Comparison of ENCODE assay signal across 18 cellular contexts in genomic region chr1:85174492-85174891, GRCh38. TPM values are rescaled to one million over a fixed set of nuclear protein-coding genes. Genes with fewer than 3 reads are reported as not detected.
DNase-seq lines count a peak whose midpoint lies in the region; ATAC-seq and TF ChIP-seq lines count a peak whose summit lies in the region.
"Had no signal": no experiment of that assay in that cellular context is flagged by ENCODE, and none has a peak within 500 bp of the region (broad histone marks: within the 10 kb centered on the region; RNA-seq: fewer than 3 reads in every experiment).

No MANE protein-coding gene starts in this region.

- DNase-seq in activated T-cell treated with anti-CD3 and anti-CD28 coated beads, Interleukin-2, amount 50 U/mL, for 72 hours: no peak
- no peak for DNase-seq in activated T-cell treated with anti-CD3 and anti-CD28 coated beads, Interleukin-2, amount 50 U/mL, for 4 hours
- DNase-seq in PC-3 (peak; percentile 29), smooth muscle cell (lab: John Stamatoyannopoulos, UW; ENCODE audit: unreplicated experiment) (no peak), NCI-H446 (lab: John Stamatoyannopoulos, UW) (no peak)
- DNase-seq in CD4-positive, alpha-beta memory T cell: no peak
- DNase-seq: ACHN; BE2C; CD8-positive, alpha-beta T cell; COR-L47; DMS153; DMS79 treated with DMSO at 0.1 percent for 48 hours; EL; GDM1; HCEC 1CT; HFFc6 had no signal

- intact Hi-C loops in PC-3 (cut with micrococcal nuclease): no loop called here
- intact Hi-C loops in CD4-positive, alpha-beta memory T cell (cut with micrococcal nuclease): no loop called here

- H3K9me2 ChIP-seq in PC-3 (replicated peaks; ENCODE audit: low read length): no peaks in the 10 kb centered on the region

- H3K27me3 ChIP-seq in PC-3 (ENCODE audit: low read length) (no peaks in the 10 kb centered on the region), smooth muscle cell (ENCODE audit: low read depth) (no peaks in the 10 kb centered on the region)
- no peaks in the 10 kb centered on the region for H3K27me3 ChIP-seq in CD4-positive, alpha-beta memory T cell (ENCODE audit: insufficient read depth, low read length)
- H3K27me3 ChIP-seq: BE2C had no signal

- no peak overlapping the region for H3K27ac Mint-ChIP-seq in activated T-cell treated with anti-CD3 and anti-CD28 coated beads, Interleukin-2, amount 50 U/mL, for 72 hours
- H3K27ac Mint-ChIP-seq in CD4-positive, alpha-beta memory T cell: no peak overlapping the region
- H3K27ac Mint-ChIP-seq: CD8-positive, alpha-beta T cell; HFFc6 had no signal

- POLR2A ChIA-PET in PC-3 (lab: Charles Lee; ENCODE audit: unreplicated experiment): no interaction called here
- POLR2A ChIA-PET in CD4-positive, alpha-beta memory T cell (lab: Charles Lee; ENCODE audit: partially characterized antibody): no interaction called here

- peaks cover 16% of the 10 kb centered on the region for H3K4me1 Mint-ChIP-seq in activated T-cell treated with anti-CD3 and anti-CD28 coated beads, Interleukin-2, amount 50 U/mL, for 72 hours (ENCODE audit: low read depth)
- peaks cover 22% of the 10 kb centered on the region for H3K4me1 Mint-ChIP-seq in activated T-cell treated with anti-CD3 and anti-CD28 coated beads, Interleukin-2, amount 50 U/mL, for 4 hours (ENCODE audit: low read depth)
- H3K4me1 Mint-ChIP-seq in CD4-positive, alpha-beta memory T cell: peaks cover 16 to 25% (median 19%) of the 10 kb centered on the region in 4 donors

- no peaks in the 10 kb centered on the region for H3K9me3 ChIP-seq in PC-3 (ENCODE audit: low read length)
- H3K9me3 ChIP-seq in smooth muscle cell (replicated peaks; ENCODE audit: low read depth): no peaks in the 10 kb centered on the region
- H3K9me3 ChIP-seq in CD4-positive, alpha-beta memory T cell (ENCODE audit: control insufficient read depth in 1 of 2, low read length in 2 of 2): no peaks in the 10 kb centered on the region
- H3K9me3 ChIP-seq: BE2C had no signal

- H3K36me3 ChIP-seq in PC-3 (ENCODE audit: low read depth, low read length): no peaks in the 10 kb centered on the region
- H3K36me3 ChIP-seq in smooth muscle cell (ENCODE audit: low read depth): peaks cover 7% of the 10 kb centered on the region
- H3K36me3 ChIP-seq in CD4-positive, alpha-beta memory T cell (ENCODE audit: insufficient read depth, low read length): no peaks in the 10 kb centered on the region
- H3K36me3 ChIP-seq: BE2C had no signal

- H2AFZ ChIP-seq in PC-3 (ENCODE audit: low read length) (no peak overlapping the region), smooth muscle cell (ENCODE audit: low read depth) (no peak overlapping the region)

- H3K79me2 ChIP-seq in PC-3 (ENCODE audit: low read length) (no peaks in the 10 kb centered on the region), smooth muscle cell (ENCODE audit: low read depth) (peaks cover 12% of the 10 kb centered on the region)

- H3K4me2 ChIP-seq in PC-3 (ENCODE audit: low read length) (no peak overlapping the region), smooth muscle cell (no peak overlapping the region)

- 89% methylated on average over 1 of the region's 1 CpG for WGBS in smooth muscle cell (ENCODE audit: low lambda C conversion rate)

- H3K36me3 Mint-ChIP-seq in activated T-cell treated with anti-CD3 and anti-CD28 coated beads, Interleukin-2, amount 50 U/mL, for 72 hours (ENCODE audit: insufficient read depth in 2 of 2): peaks cover 0 to 2% of the 10 kb centered on the region in 2 donors
- H3K36me3 Mint-ChIP-seq in activated T-cell treated with anti-CD3 and anti-CD28 coated beads, Interleukin-2, amount 50 U/mL, for 4 hours (ENCODE audit: insufficient read depth): peaks cover 4% of the 10 kb centered on the region
- peaks cover 3 to 9% of the 10 kb centered on the region in 2 donors for H3K36me3 Mint-ChIP-seq in CD4-positive, alpha-beta memory T cell

- H3K9me3 Mint-ChIP-seq in activated T-cell treated with anti-CD3 and anti-CD28 coated beads, Interleukin-2, amount 50 U/mL, for 72 hours: no peaks in the 10 kb centered on the region
- no peaks in the 10 kb centered on the region for H3K9me3 Mint-ChIP-seq in activated T-cell treated with anti-CD3 and anti-CD28 coated beads, Interleukin-2, amount 50 U/mL, for 4 hours
- no peaks in the 10 kb centered on the region for H3K9me3 Mint-ChIP-seq in CD4-positive, alpha-beta memory T cell
- H3K9me3 Mint-ChIP-seq: CD8-positive, alpha-beta T cell; HFFc6 had no signal

- H3K27ac ChIP-seq in PC-3 (ENCODE audit: low read length) (no peak overlapping the region), smooth muscle cell (ENCODE audit: low read depth) (peak overlapping the region; percentile 12)
- H3K27ac ChIP-seq in CD4-positive, alpha-beta memory T cell (ENCODE audit: low read depth, low read length): no peak overlapping the region
- H3K27ac ChIP-seq: C4-2B had no signal

- no peak for TF ChIP-seq CTCF in PC-3 (conservative IDR thresholded peaks at IDR 0.05; ENCODE audit: low read depth, low read length)
- no peak for TF ChIP-seq CTCF in smooth muscle cell (IDR thresholded peaks at IDR 0.05; ENCODE audit: borderline replicate concordance, insufficient read depth, poor library complexity, severe bottlenecking)

- BruUV-seq in PC-3 (replicated peaks; lab: Mats Ljungman, UMichigan): no TSS peak

- peak; percentile 50 to 76 for ATAC-seq in activated T-cell treated with anti-CD3 and anti-CD28 coated beads, Interleukin-2, amount 50 U/mL, for 72 hours (replicated peaks in 1 of 2)
- no peak for ATAC-seq in activated T-cell treated with anti-CD3 and anti-CD28 coated beads, Interleukin-2, amount 50 U/mL, for 4 hours
- ATAC-seq in PC-3: no peak
- no peak for ATAC-seq in GM21423 (IDR thresholded peaks at IDR 0.05; ENCODE audit: unreplicated experiment)
- ATAC-seq: CD8-positive, alpha-beta T cell had no signal

- no peaks in the 10 kb centered on the region for H3F3A ChIP-seq in PC-3 (ENCODE audit: low read length, unreplicated experiment)
- H3F3A ChIP-seq in smooth muscle cell (ENCODE audit: low read depth): no peaks in the 10 kb centered on the region

- CTCF ChIA-PET in PC-3 (lab: Charles Lee): no interaction called here
- CTCF ChIA-PET in CD4-positive, alpha-beta memory T cell (lab: Charles Lee; ENCODE audit: partially characterized antibody): interaction anchor here (1.5 kb wide), 2 partner anchors 24 to 85 kb away, joined by 3 to 5 read pairs; partner anchors contain the start of gene C1orf52

- no peaks in the 10 kb centered on the region for H3K27me3 Mint-ChIP-seq in activated T-cell treated with anti-CD3 and anti-CD28 coated beads, Interleukin-2, amount 50 U/mL, for 72 hours (ENCODE audit: low read depth)
- H3K27me3 Mint-ChIP-seq in activated T-cell treated with anti-CD3 and anti-CD28 coated beads, Interleukin-2, amount 50 U/mL, for 4 hours (ENCODE audit: low read depth): peaks cover 2% of the 10 kb centered on the region
- H3K27me3 Mint-ChIP-seq in CD4-positive, alpha-beta memory T cell: peaks cover 0 to 1% of the 10 kb centered on the region in 2 donors

- H3K4me1 ChIP-seq in PC-3 (ENCODE audit: insufficient read depth, low read length) (no peaks in the 10 kb centered on the region), smooth muscle cell (ENCODE audit: low read depth) (no peaks in the 10 kb centered on the region)
- H3K4me1 ChIP-seq in CD4-positive, alpha-beta memory T cell (ENCODE audit: insufficient read depth, low read length): peaks cover 19% of the 10 kb centered on the region
- H3K4me1 ChIP-seq: BE2C had no signal

- no peak overlapping the region for H3K4me3 Mint-ChIP-seq in activated T-cell treated with anti-CD3 and anti-CD28 coated beads, Interleukin-2, amount 50 U/mL, for 72 hours
- H3K4me3 Mint-ChIP-seq in activated T-cell treated with anti-CD3 and anti-CD28 coated beads, Interleukin-2, amount 50 U/mL, for 4 hours: no peak overlapping the region
- H3K4me3 Mint-ChIP-seq in CD4-positive, alpha-beta memory T cell: no peak overlapping the region
- H3K4me3 Mint-ChIP-seq: CD8-positive, alpha-beta T cell; HFFc6 had no signal

- H3K9ac ChIP-seq in PC-3 (ENCODE audit: low read length): no peak overlapping the region
- H3K9ac ChIP-seq in smooth muscle cell (ENCODE audit: low read depth): no peak overlapping the region

- no peaks in the 10 kb centered on the region for H4K20me1 ChIP-seq in PC-3 (ENCODE audit: low read length)
- no peaks in the 10 kb centered on the region for H4K20me1 ChIP-seq in smooth muscle cell (ENCODE audit: low read depth)

- H3K4me3 ChIP-seq in PC-3 (ENCODE audit: low read length) (no peak overlapping the region), smooth muscle cell (no peak overlapping the region)
- H3K4me3 ChIP-seq in CD4-positive, alpha-beta memory T cell (ENCODE audit: low read length in 2 of 2): no peak overlapping the region

RNA-seq across cellular contexts. Expression of gene SYDE2, which starts 26.3 kb away (rescaled TPM):
- total RNA-seq in activated T-cell treated with anti-CD3 and anti-CD28 coated beads, Interleukin-2, amount 50 U/mL, for 72 hours: 1 to 10 TPM; 3.4 to 4.3 TPM
- total RNA-seq in activated T-cell treated with anti-CD3 and anti-CD28 coated beads, Interleukin-2, amount 50 U/mL, for 4 hours: 1 to 10 TPM; 2.2 to 4.3 (median 3.6) TPM
- 4.4 and 6.8 TPM in 2 replicates for total RNA-seq in PC-3 (2014; rRNA removed)
- total RNA-seq in smooth muscle cell: 9.1 and 9.8 TPM in 2 replicates
- 4.6 and 4.9 TPM in 2 replicates for polyA plus RNA-seq in smooth muscle cell
- total RNA-seq in CD4-positive, alpha-beta memory T cell: 1 to 10 TPM; 5.0 to 5.2 TPM
- polyA plus RNA-seq in CD4-positive, alpha-beta memory T cell: 1 to 10 TPM; 2.3 TPM

Comparison
In these comparisons a context has a peak if more than half of its experiments do, and no peak if none do; other contexts are left out.
1. ATAC-seq: peak in activated T-cell treated with anti-CD3 and anti-CD28 coated beads, Interleukin-2, amount 50 U/mL, for 72 hours (2 of 2); none in activated T-cell treated with anti-CD3 and anti-CD28 coated beads, Interleukin-2, amount 50 U/mL, for 4 hours (0 of 2), PC-3 (single experiment) and GM21423 (single experiment).